Comparison of ENCODE assay signal across 20 cellular contexts in the genomic region with DNA sequence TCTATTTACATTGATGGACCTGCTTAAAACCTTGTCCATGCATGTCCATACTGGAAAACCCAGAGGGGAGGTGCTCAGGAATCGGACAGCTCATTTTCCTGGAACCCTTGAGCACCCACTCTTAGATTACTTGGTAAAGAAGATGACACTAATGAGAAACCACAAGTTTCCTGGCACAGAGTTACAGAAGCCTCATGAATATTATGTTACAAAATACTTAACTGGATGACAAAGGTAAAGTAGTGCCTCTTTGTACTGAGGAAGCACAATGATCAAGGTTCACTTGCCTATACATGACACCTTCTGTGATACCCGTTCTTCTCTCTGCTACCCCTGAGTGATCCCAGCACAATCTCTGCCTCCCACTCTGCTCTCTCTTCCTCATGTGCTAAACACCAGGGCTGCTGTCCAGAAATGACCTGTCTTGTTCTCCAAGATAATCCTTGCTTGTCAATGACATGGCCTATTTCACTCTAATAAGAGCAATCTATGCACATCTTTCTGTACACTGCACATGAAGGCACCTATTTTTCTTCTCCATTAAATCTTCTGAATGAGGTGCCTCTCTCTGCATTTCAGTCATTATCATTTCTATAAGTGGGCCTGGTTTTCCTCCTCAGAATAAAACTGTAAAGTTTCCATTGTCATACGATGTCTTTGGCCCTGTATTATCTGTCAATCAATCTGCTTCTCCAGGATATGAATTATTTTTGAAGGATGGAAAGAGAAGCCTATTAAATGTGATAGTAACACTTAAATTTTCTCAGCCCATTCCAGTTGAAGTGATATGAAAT.
DNase-seq lines count a peak whose midpoint lies in the region; ATAC-seq, FAIRE-seq and TF ChIP-seq lines count a peak whose summit lies in the region.
"Had no signal": no experiment of that assay in that cellular context is flagged by ENCODE, and none has a peak within 500 bp of the region (broad histone marks: within the 10 kb centered on the region; RNA-seq: fewer than 3 reads in every experiment).

No MANE protein-coding gene starts in this region.

- FAIRE-seq in bronchial epithelial cell (lab: Jason Lieb, UNC) = no peak
- FAIRE-seq: GM12892 had no signal

- TF ChIP-seq CTCF in bronchial epithelial cell (IDR thresholded peaks at IDR 0.05; ENCODE audit: insufficient read depth, low read length, severe bottlenecking) = no peak

- DNase-seq in stimulated activated CD4-positive, alpha-beta T cell treated with anti-CD3 and anti-CD28 coated beads, Interleukin-4, amount 100 ng/mL, for 24 hours = peak; percentile 9
- DNase-seq in stimulated activated CD4-positive, alpha-beta T cell treated with anti-CD3 and anti-CD28 coated beads, Interleukin-2, amount 100 ng/mL, for 24 hours = no peak
- DNase-seq in SK-N-DZ (ENCODE audit: low spot score) (peak; percentile 1), bronchial epithelial cell (ENCODE audit: low read depth) (peak; percentile 98), NOMO-1 treated with dmso at 0.1 percent for 144 hours (lab: John Stamatoyannopoulos, UW; ENCODE audit: unreplicated experiment) (no peak), NCI-H2196 treated with DMSO at 0.1 percent for 48 hours (lab: John Stamatoyannopoulos, UW; ENCODE audit: unreplicated experiment) (no peak), NCI-H526 (lab: John Stamatoyannopoulos, UW) (no peak)
- no peak for DNase-seq in stimulated activated naive CD8-positive, alpha-beta T cell treated with anti-CD3 and anti-CD28 coated beads, Interleukin-15, Interleukin-2, amounts not matched to agents 100 U/mL and 50 U/mL, for 24 hours
- DNase-seq: activated gamma-delta T cell treated with Interleukin-2 at 50 U/mL for 16 hours; aorta; effector CD4-positive, alpha-beta T cell; H9; NCI-H748 treated with DMSO at 0.1 percent for 48 hours; nucleus accumbens; retina; spleen; T-helper 17 cell had no signal

- H3K27me3 ChIP-seq in bronchial epithelial cell (ENCODE audit: control insufficient read depth, insufficient read depth, low read length) = no peaks in the 10 kb centered on the region
- H3K27me3 ChIP-seq: spleen, tibial nerve had no signal

- H3K4me3 ChIP-seq in bronchial epithelial cell (ENCODE audit: low read depth, low read length) = no peak overlapping the region
- H3K4me3 ChIP-seq: spleen, tibial nerve had no signal

- no peaks in the 10 kb centered on the region for H3K36me3 ChIP-seq in bronchial epithelial cell (ENCODE audit: control insufficient read depth, insufficient read depth, low read length)
- H3K36me3 ChIP-seq: spleen, tibial nerve had no signal

- peak; percentile 73 for ATAC-seq in stimulated activated naive CD8-positive, alpha-beta T cell treated with anti-CD3 and anti-CD28 coated beads, Interleukin-15, Interleukin-2, amounts not matched to agents 100 U/mL and 50 U/mL, for 24 hours
- ATAC-seq: T-helper 17 cell, WTC11 had no signal

Comparison
In these comparisons a context has a peak if more than half of its experiments do, and no peak if none do; other contexts are left out.
1. DNase-seq: peak in stimulated activated CD4-positive, alpha-beta T cell treated with anti-CD3 and anti-CD28 coated beads, Interleukin-4, amount 100 ng/mL, for 24 hours (single experiment), SK-N-DZ (single experiment) and bronchial epithelial cell (single experiment); none in stimulated activated CD4-positive, alpha-beta T cell treated with anti-CD3 and anti-CD28 coated beads, Interleukin-2, amount 100 ng/mL, for 24 hours (0 of 2), stimulated activated naive CD8-positive, alpha-beta T cell treated with anti-CD3 and anti-CD28 coated beads, Interleukin-15, Interleukin-2, amounts not matched to agents 100 U/mL and 50 U/mL, for 24 hours (single experiment), NOMO-1 treated with dmso at 0.1 percent for 144 hours (single experiment), NCI-H2196 treated with DMSO at 0.1 percent for 48 hours (single experiment) and NCI-H526 (0 of 2).